20 cellular contexts compared by ENCODE assay signal in the genomic region with DNA sequence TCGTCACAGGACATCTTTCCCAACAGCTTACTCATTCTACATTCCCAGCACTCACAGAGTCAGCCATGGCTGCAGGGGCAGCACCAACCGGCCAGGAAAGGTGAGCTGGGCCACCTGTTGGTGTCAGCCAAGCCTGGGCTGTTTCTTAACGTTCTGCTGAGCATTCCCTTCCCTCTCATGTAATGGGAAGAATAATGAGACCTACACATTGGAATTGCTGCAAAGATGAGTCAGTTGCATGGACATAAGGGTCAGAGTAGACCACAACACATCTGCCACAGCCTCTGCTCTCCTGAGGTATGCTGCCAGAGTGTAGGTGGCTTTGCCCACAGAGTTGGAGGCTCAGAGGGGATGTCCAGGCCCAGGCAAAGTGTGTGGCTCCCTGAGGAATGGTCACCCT.
DNase-seq lines count a peak whose midpoint lies in the region; ATAC-seq, FAIRE-seq and TF ChIP-seq lines count a peak whose summit lies in the region.
"Had no signal": no experiment of that assay in that cellular context is flagged by ENCODE, and none has a peak within 500 bp of the region (broad histone marks: within the 10 kb centered on the region; RNA-seq: fewer than 3 reads in every experiment).

No MANE protein-coding gene starts in this region.

- DNase-seq in Daoy (ENCODE audit: low read depth) (peak; percentile 57), RCC 7860 (ENCODE audit: low spot score) (peak; percentile 62), foreskin fibroblast (peak; percentile 71 to 78), psoas muscle (peak in 1 of 2 donors; percentile 37), NCI-H2107 treated with DMSO at 0.1 percent for 48 hours (lab: John Stamatoyannopoulos, UW; ENCODE audit: unreplicated experiment) (no peak), colonic mucosa (no peak), UCSD-AML1 (lab: John Stamatoyannopoulos, UW; ENCODE audit: unreplicated experiment) (no peak)
- DNase-seq: activated CD4-positive, alpha-beta T cell treated with anti-CD3 and anti-CD28 coated beads for 4 hours; activated T-cell treated with anti-CD3 and anti-CD28 coated beads, Interleukin-2, amount 50 U/mL, for 4 hours; C1 segment of cervical spinal cord; esophagus squamous epithelium; mesendoderm; NCI-H1694 treated with DMSO at 0.1 percent for 48 hours; NCI-H526; pancreas; PC-9; stimulated activated CD4-positive, alpha-beta T cell treated with anti-CD3 and anti-CD28 coated beads, Interleukin-15, amount 100 ng/mL, for 24 hours had no signal

- no peak overlapping the region for H3K9ac ChIP-seq in colonic mucosa (ENCODE audit: low read depth in 2 of 2, low read length in 2 of 2)

- 43 to 53% (median 45%) methylated on average over 3 of the region's 3 CpGs for WGBS in psoas muscle, 3 donors

- ATAC-seq in psoas muscle (peak; percentile 72 to 92 (median 86)), HG03439 (IDR thresholded peaks at IDR 0.05; ENCODE audit: unreplicated experiment) (no peak)
- ATAC-seq: activated T-cell treated with anti-CD3 and anti-CD28 coated beads, Interleukin-2, amount 50 U/mL, for 4 hours; K562 had no signal

- H3K4me1 ChIP-seq in psoas muscle (peaks cover 9% of the 10 kb centered on the region), colonic mucosa (no peaks in the 10 kb centered on the region)
- H3K4me1 ChIP-seq: esophagus squamous epithelium, pancreas had no signal

- TF ChIP-seq CTCF in foreskin fibroblast (IDR thresholded peaks at IDR 0.05; ENCODE audit: low read depth, low read length) (no peak), psoas muscle (IDR thresholded peaks at IDR 0.05) (no peak), colonic mucosa (IDR thresholded peaks at IDR 0.05) (no peak)

- no peak for FAIRE-seq in RCC 7860 (lab: Jason Lieb, UNC)
- FAIRE-seq: K562, pancreas had no signal

- no peaks in the 10 kb centered on the region for H3K9me3 ChIP-seq in psoas muscle
- no peaks in the 10 kb centered on the region for H3K9me3 ChIP-seq in colonic mucosa
- H3K9me3 ChIP-seq: pancreas, thoracic aorta had no signal

- H3K36me3 ChIP-seq in psoas muscle (ENCODE audit: insufficient read depth in 1 of 2, low read depth in 1 of 2) (peaks cover 0 to 74% of the 10 kb centered on the region in 2 donors), colonic mucosa (no peaks in the 10 kb centered on the region)

- intact Hi-C loops in psoas muscle (cut with DNase I), result no loop called here
- intact Hi-C loops in colonic mucosa (cut with DNase I), result loop anchor here (10.0 kb wide), 1 partner anchor 144 kb away; no protein-coding TSS in a partner anchor

- peak overlapping the region; percentile 46 for H3K27ac ChIP-seq in psoas muscle
- no peak overlapping the region for H3K27ac ChIP-seq in colonic mucosa
- H3K27ac ChIP-seq: esophagus squamous epithelium, pancreas, PC-9, thoracic aorta had no signal

- H3K4me3 ChIP-seq in foreskin fibroblast (ENCODE audit: low read depth in 1 of 2, low read length in 2 of 2) (no peak overlapping the region), psoas muscle (no peak overlapping the region), colonic mucosa (no peak overlapping the region)
- H3K4me3 ChIP-seq: esophagus squamous epithelium, K562, pancreas, PC-9, thoracic aorta had no signal

- no peaks in the 10 kb centered on the region for H3K27me3 ChIP-seq in psoas muscle (ENCODE audit: insufficient read depth in 3 of 3, low read length in 2 of 3)
- no peaks in the 10 kb centered on the region for H3K27me3 ChIP-seq in colonic mucosa
- H3K27me3 ChIP-seq: esophagus squamous epithelium, pancreas had no signal

Comparison
In these comparisons a context has a peak if more than half of its experiments do, and no peak if none do; other contexts are left out.
1. DNase-seq: peak in Daoy (single experiment), RCC 7860 (single experiment) and foreskin fibroblast (2 of 2); none in NCI-H2107 treated with DMSO at 0.1 percent for 48 hours (single experiment), colonic mucosa (single experiment) and UCSD-AML1 (single experiment).